Comparison of ENCODE assay signal across 8 cellular contexts in the genomic region with DNA sequence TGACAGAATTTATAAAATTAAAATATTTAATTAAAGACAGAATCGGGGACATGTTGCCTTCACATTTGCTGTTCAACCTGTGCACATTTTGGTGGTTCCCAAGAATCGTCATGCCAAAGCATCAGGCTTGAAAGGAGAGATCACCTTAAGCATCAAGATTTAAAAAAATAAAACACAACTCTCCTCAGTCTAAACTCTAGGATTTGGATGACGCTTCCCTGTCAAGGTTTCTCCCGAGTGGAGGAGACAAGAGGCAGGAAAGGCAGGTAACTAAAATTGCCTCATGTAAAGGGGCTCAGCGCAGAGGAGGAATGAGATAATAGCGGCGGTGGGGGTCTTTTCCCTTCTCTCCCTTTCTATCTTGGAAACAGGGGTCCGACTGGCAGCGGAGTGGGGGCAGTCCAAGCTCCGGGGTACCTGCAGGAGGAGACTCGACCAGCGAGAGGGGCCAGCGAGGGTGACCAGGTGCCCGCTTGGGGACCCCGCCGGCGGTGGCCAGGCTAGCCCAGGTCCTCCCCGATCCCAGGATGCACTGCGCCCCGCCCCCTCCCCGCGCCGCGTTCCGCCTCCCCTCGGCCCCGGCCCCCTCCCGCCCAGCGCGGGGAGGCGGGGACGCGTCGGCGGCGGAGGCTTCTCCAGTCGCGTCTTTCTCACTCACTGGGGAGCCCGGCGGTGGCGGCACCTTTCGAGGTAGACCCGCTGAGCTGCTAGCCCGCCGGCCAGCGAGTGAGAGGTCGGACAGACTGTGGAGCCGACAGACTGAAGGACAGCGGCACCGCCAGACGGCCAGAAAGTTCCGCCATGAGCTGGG. TPM values are rescaled to one million over a fixed set of nuclear protein-coding genes. Genes with fewer than 3 reads are reported as not detected.
DNase-seq lines count a peak whose midpoint lies in the region; ATAC-seq and TF ChIP-seq lines count a peak whose summit lies in the region.

FNBP1L (plus strand) TSS at position 638 of the 811 bp plus-strand sequence; CDS start at position 802, 164 bp downstream.

- peak; percentile 78 to 83 (median 83) for ATAC-seq in natural killer cell
- no peak for ATAC-seq in GM18498 (IDR thresholded peaks at IDR 0.05; ENCODE audit: unreplicated experiment)

- no peaks in the 10 kb centered on the region for H3K9me3 Mint-ChIP-seq in activated T-helper 2 cell treated with anti-CD3 and anti-CD28 coated beads, Interferon-gamma antibody, Interleukin-2, Interleukin-4, amounts not matched to agents 10 μg/mL and 5 μg/mL and 100 μg/mL, durations not matched to agents 14 hours and 24 hours and 36 hours
- H3K9me3 Mint-ChIP-seq in natural killer cell, result no peaks in the 10 kb centered on the region

- no peak for TF ChIP-seq CTCF in Peyer's patch (IDR thresholded peaks at IDR 0.05)
- no peak for TF ChIP-seq CTCF in fibroblast of the aortic adventitia (IDR thresholded peaks at IDR 0.05; ENCODE audit: insufficient read depth, low read length)
- TF ChIP-seq CTCF in natural killer cell (IDR thresholded peaks at IDR 0.05), result no peak

- H3K4me3 ChIP-seq in BLaER1 treated with 17β-estradiol and CSF1 and Interleukin-3, amounts not matched to agents 10 nM and 100 nM, result peak within 1 kb of the TSS; percentile 87 to 100 (median 100)
- peak within 1 kb of the TSS; percentile 83 to 94 (median 88) for H3K4me3 ChIP-seq in Peyer's patch
- peak within 1 kb of the TSS; percentile 71 for H3K4me3 ChIP-seq in fibroblast of the aortic adventitia (ENCODE audit: low read depth, low read length)

- no peaks in the 10 kb centered on the region for H3K36me3 ChIP-seq in BLaER1 treated with 17β-estradiol and CSF1 and Interleukin-3, amounts not matched to agents 10 nM and 100 nM
- H3K36me3 ChIP-seq in Peyer's patch, result no peaks in the 10 kb centered on the region

- no peaks in the 10 kb centered on the region for H3K9me3 ChIP-seq in BLaER1 treated with 17β-estradiol and CSF1 and Interleukin-3, amounts not matched to agents 10 nM and 100 nM (replicated peaks in 1 of 11)
- H3K9me3 ChIP-seq in Peyer's patch, result no peaks in the 10 kb centered on the region

- peaks cover 59% of the 10 kb centered on the region for H3K27me3 Mint-ChIP-seq in activated T-helper 2 cell treated with anti-CD3 and anti-CD28 coated beads, Interferon-gamma antibody, Interleukin-2, Interleukin-4, amounts not matched to agents 10 μg/mL and 5 μg/mL and 100 μg/mL, durations not matched to agents 14 hours and 24 hours and 36 hours (ENCODE audit: low read depth)
- H3K27me3 Mint-ChIP-seq in natural killer cell (ENCODE audit: low read depth in 2 of 2), result peaks cover 45 to 57% of the 10 kb centered on the region in 2 donors

- no peaks in the 10 kb centered on the region for H3K27me3 ChIP-seq in BLaER1 treated with 17β-estradiol and CSF1 and Interleukin-3, amounts not matched to agents 10 nM and 100 nM
- no peaks in the 10 kb centered on the region for H3K27me3 ChIP-seq in Peyer's patch

- no peak within 1 kb of the TSS for H3K27ac Mint-ChIP-seq in activated T-helper 2 cell treated with anti-CD3 and anti-CD28 coated beads, Interferon-gamma antibody, Interleukin-2, Interleukin-4, amounts not matched to agents 10 μg/mL and 5 μg/mL and 100 μg/mL, durations not matched to agents 14 hours and 24 hours and 36 hours
- peak within 1 kb of the TSS in 1 of 2 donors; percentile 75 for H3K27ac Mint-ChIP-seq in natural killer cell

- peaks cover 7 to 39% (median 35%) of the 10 kb centered on the region in 11 experiments; a peak in 20 of 22 replicates for H4K20me1 ChIP-seq in BLaER1 treated with 17β-estradiol and CSF1 and Interleukin-3, amounts not matched to agents 10 nM and 100 nM

- H3K36me3 Mint-ChIP-seq in activated T-helper 2 cell treated with anti-CD3 and anti-CD28 coated beads, Interferon-gamma antibody, Interleukin-2, Interleukin-4, amounts not matched to agents 10 μg/mL and 5 μg/mL and 100 μg/mL, durations not matched to agents 14 hours and 24 hours and 36 hours (ENCODE audit: low read depth), result peaks cover 3% of the 10 kb centered on the region
- no peaks in the 10 kb centered on the region for H3K36me3 Mint-ChIP-seq in natural killer cell

- H3K27ac ChIP-seq in BLaER1 treated with 17β-estradiol and CSF1 and Interleukin-3, amounts not matched to agents 10 nM and 100 nM, result peak within 1 kb of the TSS; percentile 70 to 91 (median 88)
- H3K27ac ChIP-seq in Peyer's patch, result peak within 1 kb of the TSS; percentile 70 to 97 (median 88)

- peak within 1 kb of the TSS; percentile 87 for H3K4me3 Mint-ChIP-seq in activated T-helper 2 cell treated with anti-CD3 and anti-CD28 coated beads, Interferon-gamma antibody, Interleukin-2, Interleukin-4, amounts not matched to agents 10 μg/mL and 5 μg/mL and 100 μg/mL, durations not matched to agents 14 hours and 24 hours and 36 hours (ENCODE audit: low read depth)
- peak within 1 kb of the TSS; percentile 92 for H3K4me3 Mint-ChIP-seq in natural killer cell

- peak within 1 kb of the TSS; percentile 92 to 99 (median 94) for H3K4me2 ChIP-seq in BLaER1 treated with 17β-estradiol and CSF1 and Interleukin-3, amounts not matched to agents 10 nM and 100 nM

- H3K4me1 ChIP-seq in BLaER1 treated with 17β-estradiol and CSF1 and Interleukin-3, amounts not matched to agents 10 nM and 100 nM, result peaks cover 17 to 33% (median 25%) of the 10 kb centered on the region in 10 experiments
- H3K4me1 ChIP-seq in Peyer's patch, result no peaks in the 10 kb centered on the region

- intact Hi-C loops in activated T-helper 2 cell treated with anti-CD3 and anti-CD28 coated beads, Interferon-gamma antibody, Interleukin-2, Interleukin-4, amounts not matched to agents 10 μg/mL and 5 μg/mL and 100 μg/mL, durations not matched to agents 14 hours and 24 hours and 36 hours (cut with micrococcal nuclease), result loop anchor here (5.0 kb wide), 1 partner anchor 170 kb away; no protein-coding TSS in a partner anchor
- intact Hi-C loops in natural killer cell (cut with micrococcal nuclease), result loop anchor here (10.0 kb wide), 1 partner anchor 143 kb away; no protein-coding TSS in a partner anchor

- TF ChIP-seq POLR2A in Peyer's patch (IDR thresholded peaks at IDR 0.05), result peak; percentile 40 to 77

- H3K4me1 Mint-ChIP-seq in activated T-helper 2 cell treated with anti-CD3 and anti-CD28 coated beads, Interferon-gamma antibody, Interleukin-2, Interleukin-4, amounts not matched to agents 10 μg/mL and 5 μg/mL and 100 μg/mL, durations not matched to agents 14 hours and 24 hours and 36 hours (ENCODE audit: low read depth), result peaks cover 13% of the 10 kb centered on the region
- H3K4me1 Mint-ChIP-seq in natural killer cell, result peaks cover 18 to 24% of the 10 kb centered on the region in 2 donors

- peak; percentile 81 for DNase-seq in HT-29 (ENCODE audit: low spot score)
- DNase-seq in Peyer's patch, result peak; percentile 68 to 86 (median 86)
- DNase-seq in activated T-helper 2 cell treated with anti-CD3 and anti-CD28 coated beads, Interferon-gamma antibody, Interleukin-2, Interleukin-4, amounts not matched to agents 10 μg/mL and 5 μg/mL and 100 μg/mL, durations not matched to agents 14 hours and 24 hours and 36 hours (ENCODE audit: low spot score), result no peak
- peak; percentile 20 for DNase-seq in fibroblast of the aortic adventitia (ENCODE audit: low read depth)
- peak; percentile 32 for DNase-seq in natural killer cell
- DNase-seq in stimulated activated naive CD4-positive, alpha-beta T cell (lab: John Stamatoyannopoulos, UW), result peak; percentile 16 to 59 (median 42)

- peak within 1 kb of the TSS; percentile 84 to 97 (median 92) for H3K9ac ChIP-seq in BLaER1 treated with 17β-estradiol and CSF1 and Interleukin-3, amounts not matched to agents 10 nM and 100 nM

RNA-seq across cellular contexts. Expression of gene FNBP1L, which starts in this region (rescaled TPM):
- total RNA-seq in HT-29 (2014; rRNA removed; shearing (Covaris generic)), result 13.9 and 15.1 TPM in 2 replicates
- 10 to 100 TPM; 38.8 to 63.7 (median 55.2) TPM for total RNA-seq in Peyer's patch
- 0.32 and 0.37 TPM in 2 replicates for total RNA-seq in activated T-helper 2 cell treated with anti-CD3 and anti-CD28 coated beads, Interferon-gamma antibody, Interleukin-2, Interleukin-4, amounts not matched to agents 10 μg/mL and 5 μg/mL and 100 μg/mL, durations not matched to agents 14 hours and 24 hours and 36 hours
- total RNA-seq in fibroblast of the aortic adventitia (ENCODE audit: low replicate concordance), result 15.0 and 22.9 TPM in 2 replicates
- 1 to 10 TPM in 1 of 3 donors, under 1 TPM in 2; 0.33 to 6.7 (median 0.84) TPM for total RNA-seq in natural killer cell
